In genomic region chr3:15899438-15899837, GRCh38 we compare ENCODE assay signal across 11 cellular contexts.
DNase-seq lines count a peak whose midpoint lies in the region; ATAC-seq and TF ChIP-seq lines count a peak whose summit lies in the region.
"Had no signal": no experiment of that assay in that cellular context is flagged by ENCODE, and none has a peak within 500 bp of the region (broad histone marks: within the 10 kb centered on the region; RNA-seq: fewer than 3 reads in every experiment).

No MANE protein-coding gene starts in this region.

- in situ Hi-C loops in SK-MEL-5 (cut with HindIII; ENCODE audit: low pct_unique_long_range_greater_than_20kb, low sequenced_read_pairs): no loop called here

- no peak overlapping the region for H3K4me3 ChIP-seq in AG04450 (ENCODE audit: low read depth, low read length)
- no peak overlapping the region for H3K4me3 ChIP-seq in uterus
- H3K4me3 ChIP-seq: cardiac muscle cell had no signal

- DNase-seq in AG04450 (ENCODE audit: low read depth, low spot score) (peak; percentile 26), H4 (ENCODE audit: low spot score) (peak; percentile 50), SK-MEL-5 (ENCODE audit: low read depth, low spot score) (peak; percentile 4), fibroblast of peridontal ligament (ENCODE audit: extremely low read depth) (peak; percentile 79), T-helper 9 cell (no peak), mucosa of gallbladder (ENCODE audit: low spot score) (no peak), uterus (no peak)
- DNase-seq: activated CD8-positive, alpha-beta T cell treated with anti-CD3 and anti-CD28 coated beads for 36 hours had no signal

- H3K27me3 ChIP-seq in AG04450 (ENCODE audit: control insufficient read depth, insufficient read depth, low read length) (no peaks in the 10 kb centered on the region), uterus (no peaks in the 10 kb centered on the region)
- H3K27me3 ChIP-seq: cardiac muscle cell had no signal

- intact Hi-C loops in uterus (cut with DNase I; ENCODE audit: low total_unique reads): no loop called here

- no peak for TF ChIP-seq POLR2A in uterus (IDR thresholded peaks at IDR 0.05)

- peaks cover 4% of the 10 kb centered on the region; the same call in 1 of the 2 replicates for H3K9me3 ChIP-seq in AG04450 (ENCODE audit: control insufficient read depth, insufficient read depth, low read length)
- H3K9me3 ChIP-seq in uterus: no peaks in the 10 kb centered on the region

- H3K27ac ChIP-seq in AG04450 (ENCODE audit: low read depth, low read length) (no peak overlapping the region), uterus (no peak overlapping the region)
- H3K27ac ChIP-seq: cardiac muscle cell, KMS-11 had no signal

- H3K4me1 ChIP-seq in uterus: no peaks in the 10 kb centered on the region

- CTCF ChIA-PET in AG04450 (lab: Charles Lee): interaction anchor here (0.6 kb wide), 1 partner anchor 54 kb away, joined by 3 read pairs; no protein-coding TSS in a partner anchor

- ATAC-seq in HG03045 (IDR thresholded peaks at IDR 0.05; ENCODE audit: unreplicated experiment): no peak
- ATAC-seq: activated CD8-positive, alpha-beta T cell treated with anti-CD3 and anti-CD28 coated beads for 36 hours had no signal

- TF ChIP-seq CTCF in AG04450 (IDR thresholded peaks at IDR 0.05; ENCODE audit: low read depth, low read length): no peak
- no peak for TF ChIP-seq CTCF in uterus (IDR thresholded peaks at IDR 0.05)

- H3K36me3 ChIP-seq in uterus: no peaks in the 10 kb centered on the region
- H3K36me3 ChIP-seq: cardiac muscle cell had no signal

- POLR2A ChIA-PET in AG04450 (lab: Yijun Ruan, JAX): no interaction called here

Comparison
In these comparisons a context has a peak if more than half of its experiments do, and no peak if none do; other contexts are left out.
1. DNase-seq: peak in AG04450 (single experiment), H4 (single experiment), SK-MEL-5 (single experiment) and fibroblast of peridontal ligament (single experiment); none in T-helper 9 cell (single experiment), mucosa of gallbladder (single experiment) and uterus (0 of 2).